In the genomic region with DNA sequence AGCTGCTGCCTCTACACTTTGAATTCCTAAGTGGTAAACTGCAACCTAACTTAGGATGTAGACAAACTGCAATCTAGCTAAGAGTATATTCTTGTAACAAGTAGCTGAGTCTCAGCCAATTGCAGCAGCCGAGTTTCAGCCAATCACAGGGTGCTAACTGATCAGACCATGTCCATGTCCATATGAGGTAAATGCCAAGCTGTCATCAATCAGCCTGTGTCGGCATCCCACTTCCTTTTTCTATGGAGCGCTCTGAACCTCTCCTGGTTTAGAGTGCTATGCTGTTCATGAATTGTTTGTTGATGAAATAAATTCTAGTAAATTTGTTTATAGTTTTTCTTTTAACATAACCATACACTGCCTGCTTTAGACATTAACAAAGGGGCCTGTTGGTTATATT, we compare ENCODE assay signal across 26 cellular contexts.
"Had no signal": no experiment of that assay in that cellular context is flagged by ENCODE, and none has a peak within 500 bp of the region (broad histone marks: within the 10 kb centered on the region; RNA-seq: fewer than 3 reads in every experiment).

No MANE protein-coding gene starts in this region.

- H3K36me3 ChIP-seq: MG63, SJSA1 had no signal

- H3K27ac ChIP-seq: HL-60, SJSA1, SK-N-MC had no signal

- H3K27ac Mint-ChIP-seq: T-cell; T-helper 1 cell treated with Interleukin-12 subunit alpha and Interleukin-12 subunit beta and Interleukin-4 antibody, amounts not matched to agents 30 μg/mL and 1 μg/mL, for 36 hours had no signal

- H3K9me3 Mint-ChIP-seq: T-cell; T-helper 1 cell treated with Interleukin-12 subunit alpha and Interleukin-12 subunit beta and Interleukin-4 antibody, amounts not matched to agents 30 μg/mL and 1 μg/mL, for 36 hours had no signal

- H3K9me3 ChIP-seq: MG63, SJSA1 had no signal

- H3K36me3 Mint-ChIP-seq: T-cell had no signal

- H3K4me3 Mint-ChIP-seq: T-cell; T-helper 1 cell treated with Interleukin-12 subunit alpha and Interleukin-12 subunit beta and Interleukin-4 antibody, amounts not matched to agents 30 μg/mL and 1 μg/mL, for 36 hours had no signal

- H3K27me3 ChIP-seq: MG63, SJSA1 had no signal

- DNase-seq: Karpas-422, KG1, MG63, NCI-H1048, NCI-H1105 treated with DMSO at 0.1 percent for 48 hours, NCI-H1417 treated with DMSO at 0.1 percent for 48 hours, NCI-H146, NCI-H187, NCI-H2029, NCI-H2081 treated with DMSO at 0.1 percent for 48 hours, NCI-H2171, NCI-H226, NCI-H446, NCI-H510A, NCI-H524 treated with DMSO at 0.1 percent for 48 hours, NCI-H69, NCI-H774, Right ventricle myocardium superior, RPMI8226, SIG-M5, SW 1271, T-cell had no signal

- H3K4me3 ChIP-seq: MG63, SJSA1, SK-N-MC had no signal

- H3K27me3 Mint-ChIP-seq: T-cell had no signal

- ATAC-seq: T-cell had no signal
